ENCODE assay signal across 1 cellular context in the genomic region with DNA sequence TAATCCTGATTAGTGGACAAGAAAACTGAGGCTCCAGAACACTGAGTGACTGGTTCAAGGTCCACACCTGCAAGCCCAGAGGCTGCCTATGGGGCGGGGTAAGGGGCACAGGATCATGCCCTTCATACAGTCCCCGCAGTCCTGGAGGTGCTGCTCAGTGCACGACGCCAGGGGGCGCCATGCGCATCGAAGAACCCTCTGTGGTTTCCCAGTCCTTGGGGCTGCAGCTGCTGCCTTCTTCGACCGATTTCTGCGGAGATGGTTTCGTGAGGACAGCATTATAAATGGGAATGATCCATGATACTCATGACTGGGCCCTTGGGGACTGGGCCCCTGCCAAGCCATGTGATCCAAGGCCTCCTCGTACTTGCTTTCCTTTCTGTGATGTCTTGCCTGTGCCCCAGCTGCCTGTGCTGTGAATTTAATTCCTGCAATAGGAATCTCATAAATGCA.
TF ChIP-seq lines count a peak whose summit lies in the region.

No MANE protein-coding gene starts in this region.

TF ChIP-seq in GM23338, 12 proteins besides CTCF, POLR2A, EP300 and RAD21 (continued from another document):
- TF ChIP-seq ZNF462 (CRISPR knock-in tag; IDR thresholded peaks at IDR 0.05): no peak
- no peak for TF ChIP-seq JUNB (IDR thresholded peaks at IDR 0.05; ENCODE audit: unreplicated experiment)
- TF ChIP-seq EZH2phosphoT487 (IDR thresholded peaks at IDR 0.05; ENCODE audit: unreplicated experiment): no peak
- TF ChIP-seq STAT1 (IDR thresholded peaks at IDR 0.05; ENCODE audit: unreplicated experiment): no peak
- TF ChIP-seq ETS1 (IDR thresholded peaks at IDR 0.05): no peak
- TF ChIP-seq CREB1 (CRISPR knock-in tag; IDR thresholded peaks at IDR 0.05; ENCODE audit: low read depth): no peak
- TF ChIP-seq EZH2 (IDR thresholded peaks at IDR 0.05; ENCODE audit: low read depth, unreplicated experiment): no peak
- no peak for TF ChIP-seq ZNF331 (CRISPR knock-in tag; IDR thresholded peaks at IDR 0.05; ENCODE audit: low read depth)
- no peak for TF ChIP-seq POLR2AphosphoS5 (IDR thresholded peaks at IDR 0.05; ENCODE audit: low read depth)
- TF ChIP-seq ZNF114 (CRISPR knock-in tag; IDR thresholded peaks at IDR 0.05): no peak
